In genomic region chr16:86176462-86176861, GRCh38 we compare ENCODE assay signal across 31 cellular contexts.
DNase-seq lines count a peak whose midpoint lies in the region; FAIRE-seq and TF ChIP-seq lines count a peak whose summit lies in the region.
"Had no signal": no experiment of that assay in that cellular context is flagged by ENCODE, and none has a peak within 500 bp of the region (broad histone marks: within the 10 kb centered on the region; RNA-seq: fewer than 3 reads in every experiment).

No MANE protein-coding gene starts in this region.

- intact Hi-C loops in posterior vena cava (cut with DNase I): no loop called here

- no peaks in the 10 kb centered on the region for H3K9me3 ChIP-seq in HEK293 (ENCODE audit: control insufficient read depth, insufficient read depth, low read depth, low read length)
- H3K9me3 ChIP-seq: A549, BE2C, Caco-2 had no signal

- POLR2A ChIA-PET in HEK293 (lab: Yijun Ruan, JAX): no interaction called here

- TF ChIP-seq CTCF in HEK293 (tag by site-specific recombination; IDR thresholded peaks at IDR 0.05): no peak

- H3K4me3 ChIP-seq in HEK293 (ENCODE audit: low read depth, low read length): no peak overlapping the region
- H3K4me3 ChIP-seq: A549; BLaER1; BLaER1 treated with 17β-estradiol and CSF1 and Interleukin-3, amounts not matched to agents 10 nM and 100 nM had no signal

- H3K36me3 ChIP-seq in HEK293 (ENCODE audit: control insufficient read depth in 2 of 2, insufficient read depth in 1 of 2, low read length in 2 of 2): no peaks in the 10 kb centered on the region
- H3K36me3 ChIP-seq: BE2C; BLaER1; BLaER1 treated with 17β-estradiol and CSF1 and Interleukin-3, amounts not matched to agents 10 nM and 100 nM had no signal

- DNase-seq in urothelium cell line (ENCODE audit: low spot score) (no peak), posterior vena cava (ENCODE audit: low spot score) (no peak), activated T-cell treated with anti-CD3 and anti-CD28 coated beads for 4 hours (no peak)
- DNase-seq: 8988T; ACHN; AML-193; BE2C; C1 segment of cervical spinal cord; Caco-2; Calu3; CD4-positive, alpha-beta memory T cell; CD4-positive, alpha-beta T cell; CD4-positive, CD25-positive, alpha-beta regulatory T cell; CD8-positive, alpha-beta memory T cell; CD8-positive, alpha-beta T cell; COR-L47; DMS 273 treated with DMSO at 0.1 percent for 48 hours; DMS153; DMS53; DMS79; DMS79 treated with DMSO at 0.1 percent for 48 hours; DND-41; EL had no signal

- H3K27ac ChIP-seq in HEK293 (ENCODE audit: extremely low read depth, low read depth, low read length): no peak overlapping the region
- H3K27ac ChIP-seq: 22Rv1; A549; BLaER1; BLaER1 treated with 17β-estradiol and CSF1 and Interleukin-3, amounts not matched to agents 10 nM and 100 nM; C4-2B had no signal

- H3K4me1 ChIP-seq in HEK293 (ENCODE audit: control insufficient read depth, insufficient read depth, low read length): no peaks in the 10 kb centered on the region
- H3K4me1 ChIP-seq: A549; BE2C; BLaER1; BLaER1 treated with 17β-estradiol and CSF1 and Interleukin-3, amounts not matched to agents 10 nM and 100 nM; Caco-2 had no signal

- CTCF ChIA-PET in HEK293 (lab: Yijun Ruan, JAX): interaction anchor here (0.6 kb wide), 1 partner anchor 77 kb away, joined by 4 read pairs; no protein-coding TSS in a partner anchor

- peak; percentile 17 for FAIRE-seq in urothelium cell line (lab: Jason Lieb, UNC)
- FAIRE-seq: A204.1, A549, D721Med had no signal

TF ChIP-seq in HEK293, 187 proteins besides CTCF, POLR2A, EP300 and RAD21:
- TF ChIP-seq HOXC10 (CRISPR knock-in tag; IDR thresholded peaks at IDR 0.05) (no peak), ZFHX2 (tag by site-specific recombination; conservative IDR thresholded peaks at IDR 0.05) (peak; percentile 24), ZNF148 (tag by site-specific recombination; IDR thresholded peaks at IDR 0.05; ENCODE audit: borderline replicate concordance) (no peak), ZNF501 (tag by site-specific recombination; IDR thresholded peaks at IDR 0.05) (no peak), YY1 (tag by site-specific recombination; IDR thresholded peaks at IDR 0.05) (no peak), ZFP37 (tag by site-specific recombination; IDR thresholded peaks at IDR 0.05) (no peak), ZBTB1 (tag by site-specific recombination; IDR thresholded peaks at IDR 0.05) (no peak), ZNF266 (tag by site-specific recombination; IDR thresholded peaks at IDR 0.05; ENCODE audit: low read depth) (no peak), ATF2 (tag by site-specific recombination; IDR thresholded peaks at IDR 0.05; ENCODE audit: low read depth) (no peak), EGR2 (tag by site-specific recombination; IDR thresholded peaks at IDR 0.05; ENCODE audit: low read depth) (peak; percentile 88), ZNF571 (tag by site-specific recombination; IDR thresholded peaks at IDR 0.05) (no peak), ZNF18 (tag by site-specific recombination; IDR thresholded peaks at IDR 0.05) (no peak), KLF10 (tag by site-specific recombination; IDR thresholded peaks at IDR 0.05) (no peak), SCRT2 (tag by site-specific recombination; IDR thresholded peaks at IDR 0.05) (no peak), ZSCAN16 (tag by site-specific recombination; IDR thresholded peaks at IDR 0.05) (no peak), ZNF366 (tag by site-specific recombination; conservative IDR thresholded peaks at IDR 0.05) (peak; percentile 58; the same call in 1 of the 2 replicates), ZNF558 (tag by site-specific recombination; IDR thresholded peaks at IDR 0.05) (no peak)
